Comparison of ENCODE assay signal across 36 cellular contexts in genomic region chr2:70854416-70854815, GRCh38. TPM values are rescaled to one million over a fixed set of nuclear protein-coding genes. Genes with fewer than 3 reads are reported as not detected.
"Had no signal": no experiment of that assay in that cellular context is flagged by ENCODE, and none has a peak within 500 bp of the region (broad histone marks: within the 10 kb centered on the region; RNA-seq: fewer than 3 reads in every experiment).

No MANE protein-coding gene starts in this region.

- DNase-seq: activated CD4-positive, alpha-beta memory T cell treated with anti-CD3 and anti-CD28 coated beads for 36 hours; activated CD4-positive, alpha-beta T cell treated with anti-CD3 and anti-CD28 coated beads, Interleukin-2, amount 10 ng/mL, durations not matched to agents 24 days and 14 days; activated gamma-delta T cell treated with Interleukin-2 at 50 U/mL for 16 hours; activated naive CD4-positive, alpha-beta T cell treated with anti-CD3 and anti-CD28 coated beads, Interleukin-2, amount 50 U/mL, for 16 hours; activated T-cell treated with anti-CD3 and anti-CD28 coated beads, Interleukin-2, amount 50 U/mL, for 4 hours; amniotic stem cell; brain microvascular endothelial cell; effector memory CD8-positive, alpha-beta T cell; foreskin fibroblast; heart left ventricle; immature natural killer cell; kidney glomerular epithelial cell; lower lobe of right lung; mesendoderm; stimulated activated CD4-positive, alpha-beta T cell treated with anti-CD3 and anti-CD28 coated beads, Interleukin-4, amount 100 ng/mL, for 24 hours; stimulated activated naive CD8-positive, alpha-beta T cell treated with anti-CD3 and anti-CD28 coated beads, Interleukin-15, amount 100 ng/mL, for 72 hours; T-helper 17 cell; T1000; upper lobe of left lung; WERI-Rb-1 had no signal

- H3K36me3 ChIP-seq: brain microvascular endothelial cell, heart left ventricle, lower lobe of right lung, neutrophil, upper lobe of left lung, WERI-Rb-1 had no signal

- H3K27me3 ChIP-seq: upper lobe of left lung had no signal

- ATAC-seq: activated CD4-positive, CD25-positive, alpha-beta regulatory T cell treated with anti-CD3 and anti-CD28 coated beads, Interleukin-2, amount 50 U/mL, for 24 hours; activated T-cell treated with anti-CD3 and anti-CD28 coated beads, Interleukin-2, amount 50 U/mL, for 4 hours; activated T-helper 17 cell treated with anti-CD3 and anti-CD28 coated beads, Interleukin-2, amount 50 U/mL, for 72 hours; effector memory CD8-positive, alpha-beta T cell; heart left ventricle; left lobe of liver; lower lobe of right lung; sciatic nerve; stimulated activated effector memory CD8-positive, alpha-beta T cell treated with anti-CD3 and anti-CD28 coated beads, Interleukin-12 subunit alpha, Interleukin-12 subunit beta, amount 100 ng/mL, for 72 hours; stimulated activated naive CD8-positive, alpha-beta T cell treated with anti-CD3 and anti-CD28 coated beads, Interleukin-15, amount 100 ng/mL, for 72 hours; T-helper 17 cell had no signal

- H3K4me3 ChIP-seq: coronary artery, heart left ventricle, lower lobe of right lung, skin epidermis, upper lobe of left lung had no signal

- H3K4me1 Mint-ChIP-seq: nephron had no signal

- H3K4me3 Mint-ChIP-seq: activated CD4-positive, alpha-beta memory T cell treated with anti-CD3 and anti-CD28 coated beads for 36 hours; activated CD4-positive, alpha-beta T cell treated with anti-CD3 and anti-CD28 coated beads, Interleukin-2, amount 10 ng/mL, durations not matched to agents 24 days and 14 days; activated T-cell treated with anti-CD3 and anti-CD28 coated beads, Interleukin-2, amount 50 U/mL, for 4 hours; activated T-helper 17 cell treated with anti-CD3 and anti-CD28 coated beads, Interleukin-2, amount 50 U/mL, for 72 hours; effector memory CD8-positive, alpha-beta T cell; nephron; stimulated activated effector memory CD8-positive, alpha-beta T cell treated with anti-CD3 and anti-CD28 coated beads, Interleukin-12 subunit alpha, Interleukin-12 subunit beta, amount 100 ng/mL, for 72 hours; stimulated activated naive CD8-positive, alpha-beta T cell treated with anti-CD3 and anti-CD28 coated beads, Interleukin-15, amount 100 ng/mL, for 72 hours; T-helper 17 cell had no signal

- H3K27ac Mint-ChIP-seq: activated CD4-positive, alpha-beta memory T cell treated with anti-CD3 and anti-CD28 coated beads for 36 hours; activated CD4-positive, alpha-beta T cell treated with anti-CD3 and anti-CD28 coated beads, Interleukin-2, amount 10 ng/mL, durations not matched to agents 24 days and 14 days; activated T-helper 17 cell treated with anti-CD3 and anti-CD28 coated beads, Interleukin-2, amount 50 U/mL, for 72 hours; effector memory CD8-positive, alpha-beta T cell; nephron; progenitor cell of endocrine pancreas; stimulated activated effector memory CD8-positive, alpha-beta T cell treated with anti-CD3 and anti-CD28 coated beads, Interleukin-12 subunit alpha, Interleukin-12 subunit beta, amount 100 ng/mL, for 72 hours; T-helper 17 cell had no signal

- H3K27ac ChIP-seq: brain microvascular endothelial cell, coronary artery, heart left ventricle, lower lobe of right lung, neutrophil, skin epidermis, upper lobe of left lung, WERI-Rb-1 had no signal

- H3K4me1 ChIP-seq: upper lobe of left lung had no signal

- H3K36me3 Mint-ChIP-seq: activated CD4-positive, alpha-beta memory T cell treated with anti-CD3 and anti-CD28 coated beads for 36 hours; immature natural killer cell; stimulated activated effector memory CD8-positive, alpha-beta T cell treated with anti-CD3 and anti-CD28 coated beads, Interleukin-12 subunit alpha, Interleukin-12 subunit beta, amount 100 ng/mL, for 72 hours had no signal

- H3K9me3 Mint-ChIP-seq: activated CD4-positive, alpha-beta memory T cell treated with anti-CD3 and anti-CD28 coated beads for 36 hours; activated CD4-positive, alpha-beta T cell treated with anti-CD3 and anti-CD28 coated beads, Interleukin-2, amount 10 ng/mL, durations not matched to agents 24 days and 14 days; activated T-cell treated with anti-CD3 and anti-CD28 coated beads, Interleukin-2, amount 50 U/mL, for 4 hours; activated T-helper 17 cell treated with anti-CD3 and anti-CD28 coated beads, Interleukin-2, amount 50 U/mL, for 72 hours; effector memory CD8-positive, alpha-beta T cell; immature natural killer cell; nephron; stimulated activated effector memory CD8-positive, alpha-beta T cell treated with anti-CD3 and anti-CD28 coated beads, Interleukin-12 subunit alpha, Interleukin-12 subunit beta, amount 100 ng/mL, for 72 hours; stimulated activated naive CD8-positive, alpha-beta T cell treated with anti-CD3 and anti-CD28 coated beads, Interleukin-15, amount 100 ng/mL, for 72 hours had no signal

- H3K27me3 Mint-ChIP-seq: effector memory CD8-positive, alpha-beta T cell had no signal

- H3K9me3 ChIP-seq: heart left ventricle, lower lobe of right lung, neutrophil, upper lobe of left lung had no signal

RNA-seq across cellular contexts. Expression of gene CD207, which starts 18.8 kb away (rescaled TPM):
- total RNA-seq: activated CD4-positive, alpha-beta memory T cell treated with anti-CD3 and anti-CD28 coated beads for 36 hours; activated CD4-positive, alpha-beta T cell treated with anti-CD3 and anti-CD28 coated beads, Interleukin-2, amount 10 ng/mL, durations not matched to agents 24 days and 14 days; activated T-cell treated with anti-CD3 and anti-CD28 coated beads, Interleukin-2, amount 50 U/mL, for 4 hours; activated T-helper 17 cell treated with anti-CD3 and anti-CD28 coated beads, Interleukin-2, amount 50 U/mL, for 72 hours; astrocyte; cerebellum; endothelial cell of umbilical vein; left lobe of liver; osteocyte; progenitor cell of endocrine pancreas; renal cortical epithelial cell had no signal
- polyA plus RNA-seq: endothelial cell of umbilical vein had no signal

RNA-seq across cellular contexts. Expression of gene CLEC4F, which starts 34.0 kb away (rescaled TPM):
- total RNA-seq: activated CD4-positive, alpha-beta memory T cell treated with anti-CD3 and anti-CD28 coated beads for 36 hours; activated CD4-positive, alpha-beta T cell treated with anti-CD3 and anti-CD28 coated beads, Interleukin-2, amount 10 ng/mL, durations not matched to agents 24 days and 14 days; activated T-cell treated with anti-CD3 and anti-CD28 coated beads, Interleukin-2, amount 50 U/mL, for 4 hours; astrocyte; cerebellum; endothelial cell of umbilical vein; left lobe of liver; osteocyte; progenitor cell of endocrine pancreas; renal cortical epithelial cell had no signal
- polyA plus RNA-seq: endothelial cell of umbilical vein, immature natural killer cell had no signal

RNA-seq across cellular contexts. Expression of gene VAX2, which starts 46.0 kb away (rescaled TPM):
- total RNA-seq: activated CD4-positive, alpha-beta memory T cell treated with anti-CD3 and anti-CD28 coated beads for 36 hours; activated CD4-positive, alpha-beta T cell treated with anti-CD3 and anti-CD28 coated beads, Interleukin-2, amount 10 ng/mL, durations not matched to agents 24 days and 14 days; activated T-helper 17 cell treated with anti-CD3 and anti-CD28 coated beads, Interleukin-2, amount 50 U/mL, for 72 hours; endothelial cell of umbilical vein; left lobe of liver; lower lobe of right lung; mononuclear cell; progenitor cell of endocrine pancreas; T-helper 17 cell had no signal
- polyA plus RNA-seq: immature natural killer cell had no signal
